In the genomic region with DNA sequence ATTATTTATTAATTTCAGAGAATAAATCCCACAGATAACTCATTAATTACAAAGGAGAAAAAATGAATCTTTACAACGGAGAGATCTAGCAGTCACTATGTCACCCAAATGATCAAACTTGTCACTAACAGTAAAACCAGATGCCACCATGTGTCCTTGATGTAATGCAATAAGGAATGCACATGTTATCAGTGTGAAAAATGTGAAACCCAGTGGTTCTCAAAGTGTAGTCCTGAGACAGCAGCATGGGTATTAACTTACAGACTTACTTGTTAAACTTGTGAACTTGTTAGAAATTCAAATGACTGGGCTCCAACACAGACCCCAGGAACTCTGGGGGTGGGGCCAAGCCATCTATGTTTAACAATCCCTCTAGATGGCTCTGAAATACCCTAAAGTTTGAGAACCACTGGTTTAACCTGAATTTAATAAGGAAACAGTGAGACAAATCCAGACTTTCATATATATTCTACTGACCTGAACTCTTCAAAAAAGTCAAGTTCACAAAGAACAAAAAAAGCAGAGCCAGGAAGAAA, we compare ENCODE assay signal across 25 cellular contexts.
"Had no signal": no experiment of that assay in that cellular context is flagged by ENCODE, and none has a peak within 500 bp of the region (broad histone marks: within the 10 kb centered on the region; RNA-seq: fewer than 3 reads in every experiment).

No MANE protein-coding gene starts in this region.

- H3K9ac ChIP-seq: neural progenitor cell, parathyroid adenoma had no signal

- H3K27me3 ChIP-seq: brain microvascular endothelial cell, esophagus squamous epithelium, heart right ventricle, neural progenitor cell, suprapubic skin, tibial artery had no signal

- H3K4me1 ChIP-seq: esophagus squamous epithelium, parathyroid adenoma, psoas muscle, suprapubic skin, tibial artery had no signal

- H3K9me3 ChIP-seq: esophagus squamous epithelium, psoas muscle, suprapubic skin, tibial artery had no signal

- H3K36me3 ChIP-seq: brain microvascular endothelial cell, esophagus squamous epithelium, heart right ventricle, neural progenitor cell, suprapubic skin, tibial artery had no signal

- H2AFZ ChIP-seq: neural progenitor cell, parathyroid adenoma had no signal

- ATAC-seq: heart right ventricle; left cardiac atrium; naive thymus-derived CD4-positive, alpha-beta T cell; psoas muscle; stimulated activated naive B cell treated with anti-CD40 and anti-IgM and Interleukin-4, amounts not matched to agents 10 μg/mL and 1 μg/mL and 100 μg/mL, for 72 hours had no signal

- H3K27ac ChIP-seq: brain microvascular endothelial cell, epithelial cell of prostate, esophagus squamous epithelium, heart right ventricle, neural progenitor cell, parathyroid adenoma, psoas muscle, suprapubic skin, tibial artery had no signal

- DNase-seq: activated CD4-positive, alpha-beta T cell treated with anti-CD3 and anti-CD28 coated beads for 4 hours; activated CD4-positive, alpha-beta T cell treated with anti-CD3 and anti-CD28 coated beads, Interleukin-2, amount 50 U/mL, for 48 hours; activated CD8-positive, alpha-beta memory T cell treated with anti-CD3 and anti-CD28 coated beads for 24 hours; activated effector memory CD4-positive, alpha-beta T cell treated with anti-CD3 and anti-CD28 coated beads, Interleukin-2, amount 50 U/mL, for 16 hours; activated naive CD4-positive, alpha-beta T cell treated with anti-CD3 and anti-CD28 coated beads, Interleukin-2, amount 10 ng/mL, durations not matched to agents 7 days and 5 days; amniotic stem cell; brain microvascular endothelial cell; dermis blood vessel endothelial cell; effector CD4-positive, alpha-beta T cell; esophagus squamous epithelium; foreskin melanocyte; heart right ventricle; left cardiac atrium; midbrain; naive thymus-derived CD4-positive, alpha-beta T cell; occipital lobe; psoas muscle; stimulated activated CD4-positive, alpha-beta T cell treated with anti-CD3 and anti-CD28 coated beads, Interleukin-15, amount 100 ng/mL, for 24 hours; stimulated activated CD4-positive, alpha-beta T cell treated with anti-CD3 and anti-CD28 coated beads, Interleukin-2, amount 100 ng/mL, for 24 hours; stimulated activated naive B cell treated with anti-CD40 and anti-IgM and Interleukin-4, amounts not matched to agents 10 μg/mL and 1 μg/mL and 100 μg/mL, for 72 hours; tibial artery had no signal

- H3K4me3 ChIP-seq: esophagus squamous epithelium, heart right ventricle, neural progenitor cell, psoas muscle, suprapubic skin, tibial artery had no signal

- H3K4me2 ChIP-seq: neural progenitor cell had no signal
